ENCODE assay signal across 8 cellular contexts in the genomic region with DNA sequence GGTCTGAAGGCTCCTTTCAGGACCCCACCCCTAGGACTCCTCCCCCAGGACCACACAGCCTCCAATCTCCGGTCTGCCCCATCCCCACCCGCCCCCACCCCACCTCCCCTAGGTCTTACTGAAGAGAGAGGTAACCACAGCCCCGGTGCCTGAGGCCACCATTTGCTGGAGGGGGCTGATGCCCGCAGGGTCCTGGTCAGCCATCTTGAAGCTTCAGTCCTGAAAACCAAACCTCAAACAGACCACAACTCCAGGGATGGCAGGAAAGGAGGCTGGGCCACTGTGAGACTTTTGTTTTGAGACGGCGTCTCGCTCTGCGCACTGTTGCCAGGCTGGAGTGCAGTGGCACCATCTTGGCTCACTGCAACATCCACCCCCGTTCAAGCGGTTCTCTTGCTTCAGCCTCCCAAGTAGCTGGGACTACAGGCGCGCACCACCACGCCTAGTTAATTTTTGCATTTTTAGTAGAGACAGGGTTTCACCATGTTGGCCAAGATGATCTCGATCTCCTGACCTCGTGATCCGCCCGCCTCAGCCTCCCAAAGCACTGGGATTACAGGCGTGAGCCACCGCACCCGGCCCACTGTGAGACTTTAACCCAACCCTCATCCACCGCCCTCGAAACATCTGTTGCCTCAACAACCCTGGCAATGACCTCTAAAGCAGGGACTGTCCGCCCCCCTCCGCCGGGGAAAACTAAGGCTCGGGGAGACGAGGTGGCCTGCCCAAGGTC. TPM values are rescaled to one million over a fixed set of nuclear protein-coding genes. Genes with fewer than 3 reads are reported as not detected.
DNase-seq lines count a peak whose midpoint lies in the region; ATAC-seq, FAIRE-seq and TF ChIP-seq lines count a peak whose summit lies in the region.

No MANE protein-coding gene starts in this region.

- peaks cover 6% of the 10 kb centered on the region for H3K36me3 Mint-ChIP-seq in activated naive CD8-positive, alpha-beta T cell treated with anti-CD3 and anti-CD28 coated beads, Interleukin-2, amount 10 ng/mL, durations not matched to agents 7 days and 5 days

- no peak for FAIRE-seq in keratinocyte (lab: Jason Lieb, UNC)

- H2AFZ ChIP-seq in keratinocyte (ENCODE audit: control insufficient read depth, low read length) = no peak overlapping the region

- peaks cover 4% of the 10 kb centered on the region for H3K4me1 ChIP-seq in keratinocyte (ENCODE audit: control insufficient read depth, extremely low read depth, insufficient read depth, low read length)
- peaks cover 2 to 33% (median 26%) of the 10 kb centered on the region in 5 donors for H3K4me1 ChIP-seq in subcutaneous abdominal adipose tissue (ENCODE audit: control insufficient read depth in 5 of 5, insufficient read depth in 5 of 5, low read length in 5 of 5)

- H3K27ac ChIP-seq in keratinocyte (ENCODE audit: control insufficient read depth, insufficient read depth, low read length) = peak overlapping the region; percentile 78
- no peak overlapping the region for H3K27ac ChIP-seq in subcutaneous abdominal adipose tissue (ENCODE audit: low read depth, low read length)

- no peaks in the 10 kb centered on the region for H3K27me3 Mint-ChIP-seq in activated naive CD8-positive, alpha-beta T cell treated with anti-CD3 and anti-CD28 coated beads, Interleukin-2, amount 10 ng/mL, durations not matched to agents 7 days and 5 days

- no peak for TF ChIP-seq CTCF in keratinocyte (optimal IDR thresholded peaks at IDR 0.05 in 1 of 3, IDR thresholded peaks at IDR 0.05 in 1 of 3, conservative IDR thresholded peaks at IDR 0.05 in 1 of 3; ENCODE audit: extremely low read depth in 1 of 3, insufficient read depth in 2 of 3, low read length in 3 of 3)

- H3K79me2 ChIP-seq in keratinocyte (ENCODE audit: control insufficient read depth, insufficient read depth, low read length) = peaks cover 17% of the 10 kb centered on the region

- H3K4me2 ChIP-seq in keratinocyte (ENCODE audit: control insufficient read depth, extremely low read depth, insufficient read depth, low read depth, low read length) = peak overlapping the region; percentile 74

- H3K9me3 Mint-ChIP-seq in activated naive CD8-positive, alpha-beta T cell treated with anti-CD3 and anti-CD28 coated beads, Interleukin-2, amount 10 ng/mL, durations not matched to agents 7 days and 5 days = no peaks in the 10 kb centered on the region

- no peaks in the 10 kb centered on the region for H3K9me1 ChIP-seq in keratinocyte (ENCODE audit: control insufficient read depth, extremely low read depth, insufficient read depth, low read length)

- peaks cover 20% of the 10 kb centered on the region for H3K4me1 Mint-ChIP-seq in activated naive CD8-positive, alpha-beta T cell treated with anti-CD3 and anti-CD28 coated beads, Interleukin-2, amount 10 ng/mL, durations not matched to agents 7 days and 5 days

- peak overlapping the region; percentile 84 to 99 (median 86) for H3K4me3 ChIP-seq in keratinocyte (ENCODE audit: control insufficient read depth in 2 of 3, extremely low read depth in 1 of 3, insufficient read depth in 2 of 3, low read depth in 1 of 3, low read length in 3 of 3)
- peak overlapping the region; percentile 71 to 92 (median 88) for H3K4me3 ChIP-seq in subcutaneous abdominal adipose tissue (ENCODE audit: low read depth in 1 of 5, low read length in 5 of 5)

- H3K9ac ChIP-seq in keratinocyte (ENCODE audit: control insufficient read depth, extremely low read depth, insufficient read depth, low read length) (peak overlapping the region; percentile 86), subcutaneous abdominal adipose tissue (ENCODE audit: low read length in 5 of 5) (peak overlapping the region in 4 of 5 donors; percentile 86 to 92 (median 90))

- H4K20me1 ChIP-seq in keratinocyte (ENCODE audit: control insufficient read depth, extremely low read depth, insufficient read depth, low read length) = peaks cover under 1% of the 10 kb centered on the region

- no peak for ATAC-seq in activated naive CD8-positive, alpha-beta T cell treated with anti-CD3 and anti-CD28 coated beads, Interleukin-2, amount 10 ng/mL, durations not matched to agents 7 days and 5 days (ENCODE audit: low read depth)
- ATAC-seq in HG03097 (IDR thresholded peaks at IDR 0.05; ENCODE audit: low FRiP score, unreplicated experiment) = no peak

- DNase-seq in NCI-H82 (lab: John Stamatoyannopoulos, UW) (peak; percentile 70), NCI-H82 treated with DMSO at 0.1 percent for 48 hours (lab: John Stamatoyannopoulos, UW; ENCODE audit: unreplicated experiment) (no peak), keratinocyte (ENCODE audit: low read depth, low spot score) (no peak), SW 1271 (lab: John Stamatoyannopoulos, UW) (no peak)
- DNase-seq in activated naive CD8-positive, alpha-beta T cell treated with anti-CD3 and anti-CD28 coated beads, Interleukin-2, amount 10 ng/mL, durations not matched to agents 7 days and 5 days = no peak
- DNase-seq in activated CD4-positive, alpha-beta T cell treated with anti-CD3 and anti-CD28 coated beads, Interleukin-2, amount 50 U/mL, for 4 hours = no peak

- H3K9me3 ChIP-seq in keratinocyte (ENCODE audit: control insufficient read depth, low read depth, low read length) (no peaks in the 10 kb centered on the region), subcutaneous abdominal adipose tissue (ENCODE audit: control insufficient read depth in 5 of 5, low read length in 5 of 5) (no peaks in the 10 kb centered on the region)

- H3K27me3 ChIP-seq in keratinocyte (ENCODE audit: control insufficient read depth, extremely low read depth, insufficient read depth, low read length) (no peaks in the 10 kb centered on the region), subcutaneous abdominal adipose tissue (ENCODE audit: control insufficient read depth in 5 of 5, insufficient read depth in 4 of 5, low read length in 5 of 5) (no peaks in the 10 kb centered on the region)

- dilution Hi-C loops in keratinocyte (cut with MboI; ENCODE audit: extremely low pct_ligation_motif_present, low sequenced_read_pairs) = no loop called here

- peak overlapping the region; percentile 87 for H3K4me3 Mint-ChIP-seq in activated naive CD8-positive, alpha-beta T cell treated with anti-CD3 and anti-CD28 coated beads, Interleukin-2, amount 10 ng/mL, durations not matched to agents 7 days and 5 days

- POLR2A ChIA-PET in activated naive CD8-positive, alpha-beta T cell treated with anti-CD3 and anti-CD28 coated beads, Interleukin-2, amount 10 ng/mL, durations not matched to agents 7 days and 5 days (lab: Charles Lee) = interaction anchor here (1.2 to 3.8 kb wide), 4 partner anchors 13 to 124 kb away, joined by 3 to 45 read pairs (median 14); a partner anchor contains a TSS

- H3K27ac Mint-ChIP-seq in activated naive CD8-positive, alpha-beta T cell treated with anti-CD3 and anti-CD28 coated beads, Interleukin-2, amount 10 ng/mL, durations not matched to agents 7 days and 5 days = peak overlapping the region; percentile 76

- peaks cover 25 to 33% of the 10 kb centered on the region in 2 experiments for H3K36me3 ChIP-seq in keratinocyte (ENCODE audit: control insufficient read depth in 2 of 2, extremely low read depth in 1 of 2, insufficient read depth in 2 of 2, low read length in 2 of 2)
- H3K36me3 ChIP-seq in subcutaneous abdominal adipose tissue (ENCODE audit: control insufficient read depth in 5 of 5, insufficient read depth in 5 of 5, low read length in 5 of 5) = peaks cover 0 to 33% (median 32%) of the 10 kb centered on the region in 5 donors

RNA-seq across cellular contexts. Expression of a gene that starts 1.1 kb away (rescaled TPM):
- total RNA-seq in activated naive CD8-positive, alpha-beta T cell treated with anti-CD3 and anti-CD28 coated beads, Interleukin-2, amount 10 ng/mL, durations not matched to agents 7 days and 5 days = 100 to 1,000 TPM; 104 to 117 TPM
- 108 to 170 TPM (median 149 TPM) in 3 replicates for polyA plus RNA-seq in keratinocyte
- polyA plus RNA-seq in keratinocyte (2011; ENCODE audit: low read depth) = 47.7 TPM
- polyA plus RNA-seq in keratinocyte (2011; cell fraction: cytosol; rRNA removed) = 86.8 and 178 TPM in 2 replicates
- polyA plus RNA-seq in keratinocyte (2011; cell fraction: nucleus; rRNA removed) = 160 and 203 TPM in 2 replicates
- polyA plus RNA-seq in keratinocyte (2012; ENCODE audit: low replicate concordance) = 183 and 186 TPM in 2 replicates
- 72.4 to 219 TPM (median 104 TPM) in 3 replicates for polyA minus RNA-seq in keratinocyte
- polyA minus RNA-seq in keratinocyte (2011; cell fraction: cytosol; rRNA and poly(A)+ RNA removed) = 169 TPM
- 47.5 and 57.8 TPM in 2 replicates for polyA minus RNA-seq in keratinocyte (2011; cell fraction: nucleus; rRNA and poly(A)+ RNA removed)

RNA-seq across cellular contexts. Expression of a gene that starts 15.1 kb away (rescaled TPM):
- under 1 TPM in 1 of 2 experiments, not detected in 1; 0.50 TPM for total RNA-seq in activated naive CD8-positive, alpha-beta T cell treated with anti-CD3 and anti-CD28 coated beads, Interleukin-2, amount 10 ng/mL, durations not matched to agents 7 days and 5 days
- 1.1 to 3.7 TPM (median 1.6 TPM) in 3 replicates for polyA plus RNA-seq in keratinocyte
- polyA plus RNA-seq in keratinocyte (2011; ENCODE audit: low read depth) = 6.9 TPM
- polyA plus RNA-seq in keratinocyte (2011; cell fraction: cytosol; rRNA removed) = 2.1 and 4.2 TPM in 2 replicates
- 7.4 and 9.3 TPM in 2 replicates for polyA plus RNA-seq in keratinocyte (2011; cell fraction: nucleus; rRNA removed)
- polyA plus RNA-seq in keratinocyte (2012; ENCODE audit: low replicate concordance) = 1.1 and 13.2 TPM in 2 replicates
- polyA minus RNA-seq in keratinocyte = 1.6 to 3.3 TPM (median 2.2 TPM) in 3 replicates
- 3.3 TPM for polyA minus RNA-seq in keratinocyte (2011; cell fraction: cytosol; rRNA and poly(A)+ RNA removed)
- polyA minus RNA-seq in keratinocyte (2011; cell fraction: nucleus; rRNA and poly(A)+ RNA removed) = 2.4 and 2.7 TPM in 2 replicates

RNA-seq across cellular contexts. Expression of a gene that starts 21.6 kb away (rescaled TPM):
- total RNA-seq in activated naive CD8-positive, alpha-beta T cell treated with anti-CD3 and anti-CD28 coated beads, Interleukin-2, amount 10 ng/mL, durations not matched to agents 7 days and 5 days = 10 to 100 TPM; 53.5 to 58.8 TPM
- polyA plus RNA-seq in keratinocyte = 179 to 316 TPM (median 274 TPM) in 3 replicates
- 101 TPM for polyA plus RNA-seq in keratinocyte (2011; ENCODE audit: low read depth)
- polyA plus RNA-seq in keratinocyte (2011; cell fraction: cytosol; rRNA removed) = 328 and 700 TPM in 2 replicates
- polyA plus RNA-seq in keratinocyte (2011; cell fraction: nucleus; rRNA removed) = 1,175 and 2,003 TPM in 2 replicates
- 414 and 541 TPM in 2 replicates for polyA plus RNA-seq in keratinocyte (2012; ENCODE audit: low replicate concordance)
- polyA minus RNA-seq in keratinocyte = 269 to 862 TPM (median 302 TPM) in 3 replicates
- polyA minus RNA-seq in keratinocyte (2011; cell fraction: cytosol; rRNA and poly(A)+ RNA removed) = 973 TPM
- polyA minus RNA-seq in keratinocyte (2011; cell fraction: nucleus; rRNA and poly(A)+ RNA removed) = 1,084 and 1,350 TPM in 2 replicates

RNA-seq across cellular contexts. Expression of a gene that starts 40.1 kb away (rescaled TPM):
- total RNA-seq in activated naive CD8-positive, alpha-beta T cell treated with anti-CD3 and anti-CD28 coated beads, Interleukin-2, amount 10 ng/mL, durations not matched to agents 7 days and 5 days = under 1 TPM; 0.37 to 0.69 TPM
- 0.35 to 0.95 TPM (median 0.37 TPM) in 3 replicates for polyA plus RNA-seq in keratinocyte
- polyA plus RNA-seq in keratinocyte (2011; ENCODE audit: low read depth) = not detected
- 0.28 and 0.84 TPM in 2 replicates for polyA plus RNA-seq in keratinocyte (2011; cell fraction: cytosol; rRNA removed)
- 0.94 and 1.6 TPM in 2 replicates for polyA plus RNA-seq in keratinocyte (2011; cell fraction: nucleus; rRNA removed)
- 0.72 and 1.0 TPM in 2 replicates for polyA plus RNA-seq in keratinocyte (2012; ENCODE audit: low replicate concordance)
- 0.38 to 1.7 TPM (median 0.53 TPM) in 3 replicates for polyA minus RNA-seq in keratinocyte
- 0.58 TPM for polyA minus RNA-seq in keratinocyte (2011; cell fraction: cytosol; rRNA and poly(A)+ RNA removed)
- polyA minus RNA-seq in keratinocyte (2011; cell fraction: nucleus; rRNA and poly(A)+ RNA removed) = 2.1 and 2.6 TPM in 2 replicates

RNA-seq across cellular contexts. Expression of a gene that starts 55.6 kb away (rescaled TPM):
- not detected for total RNA-seq in activated naive CD8-positive, alpha-beta T cell treated with anti-CD3 and anti-CD28 coated beads, Interleukin-2, amount 10 ng/mL, durations not matched to agents 7 days and 5 days
- polyA plus RNA-seq in keratinocyte = 0.06 TPM in 1 of 3 replicates, not detected in the others
- polyA plus RNA-seq in keratinocyte (2011; ENCODE audit: low read depth) = not detected
- polyA plus RNA-seq in keratinocyte (2011; cell fraction: cytosol; rRNA removed) = not detected in 2 replicates
- polyA plus RNA-seq in keratinocyte (2011; cell fraction: nucleus; rRNA removed) = not detected in 2 replicates
- not detected in 2 replicates for polyA plus RNA-seq in keratinocyte (2012; ENCODE audit: low replicate concordance)
- polyA minus RNA-seq in keratinocyte = not detected in 3 replicates
- polyA minus RNA-seq in keratinocyte (2011; cell fraction: cytosol; rRNA and poly(A)+ RNA removed) = not detected
- not detected in 2 replicates for polyA minus RNA-seq in keratinocyte (2011; cell fraction: nucleus; rRNA and poly(A)+ RNA removed)
